20 cellular contexts compared by ENCODE assay signal in the genomic region with DNA sequence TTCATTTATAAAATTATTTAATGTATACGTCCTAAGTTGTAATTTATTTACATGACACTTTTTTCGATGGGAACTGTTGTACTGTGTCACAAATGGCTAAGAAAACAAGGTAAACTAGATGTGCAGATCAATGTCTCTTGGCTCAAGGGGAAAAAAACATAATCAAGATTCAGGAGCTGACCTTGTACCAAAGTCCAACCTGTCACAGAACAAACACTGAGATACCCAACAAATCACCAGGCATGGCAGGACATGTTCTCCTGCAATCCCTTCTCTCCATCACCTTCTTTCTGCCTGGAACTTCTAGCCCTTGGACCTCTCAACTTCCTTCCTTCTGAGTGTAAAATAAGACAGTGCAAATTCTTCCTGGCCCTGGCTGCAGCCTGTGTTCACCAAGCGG.
DNase-seq lines count a peak whose midpoint lies in the region; ATAC-seq, FAIRE-seq and TF ChIP-seq lines count a peak whose summit lies in the region.
"Had no signal": no experiment of that assay in that cellular context is flagged by ENCODE, and none has a peak within 500 bp of the region (broad histone marks: within the 10 kb centered on the region; RNA-seq: fewer than 3 reads in every experiment).

No MANE protein-coding gene starts in this region.

- DNase-seq in A549 (ENCODE audit: low read depth in 1 of 2, low spot score in 1 of 2): no peak
- no peak for DNase-seq in left lobe of liver (ENCODE audit: low spot score)
- no peak for DNase-seq in activated naive CD4-positive, alpha-beta T cell treated with anti-CD3 and anti-CD28 coated beads, Interleukin-2, amount 50 U/mL, for 16 hours
- no peak for DNase-seq in HCEC 1CT
- DNase-seq: 8988T; AML-193; Caco-2; Calu3; CD4-positive, alpha-beta T cell; CD8-positive, alpha-beta T cell; DMS79 treated with DMSO at 0.1 percent for 48 hours; GF-D8 had no signal

- no peaks in the 10 kb centered on the region for H3K4me1 ChIP-seq in A549
- H3K4me1 ChIP-seq in liver (ENCODE audit: control insufficient read depth in 4 of 4, insufficient read depth in 4 of 4, low read length in 3 of 4): no peaks in the 10 kb centered on the region
- H3K4me1 ChIP-seq: BLaER1 treated with 17β-estradiol and CSF1 and Interleukin-3, amounts not matched to agents 10 nM and 100 nM; Caco-2 had no signal

- H3K27ac ChIP-seq in A549: no peak overlapping the region
- no peak overlapping the region for H3K27ac ChIP-seq in liver (ENCODE audit: low read depth in 1 of 2, low read length in 2 of 2)
- H3K27ac ChIP-seq: BLaER1 treated with 17β-estradiol and CSF1 and Interleukin-3, amounts not matched to agents 10 nM and 100 nM; C4-2B had no signal

- POLR2A ChIA-PET in A549 (lab: Yijun Ruan, JAX): no interaction called here

- no peak for TF ChIP-seq POLR2A in A549 (IDR thresholded peaks at IDR 0.05; ENCODE audit: low read length)

- TF ChIP-seq EP300 in A549 (IDR thresholded peaks at IDR 0.05): no peak

- H3K4me3 ChIP-seq in A549 (no peak overlapping the region), liver (ENCODE audit: low read depth in 1 of 3, low read length in 3 of 3) (no peak overlapping the region)
- H3K4me3 ChIP-seq: BLaER1 treated with 17β-estradiol and CSF1 and Interleukin-3, amounts not matched to agents 10 nM and 100 nM had no signal

- H3K27me3 ChIP-seq in liver (ENCODE audit: control insufficient read depth in 4 of 4, insufficient read depth in 4 of 4, low read length in 3 of 4): peaks cover 0 to 2% (median 0%) of the 10 kb centered on the region in 4 donors
- H3K27me3 ChIP-seq: BLaER1 treated with 17β-estradiol and CSF1 and Interleukin-3, amounts not matched to agents 10 nM and 100 nM had no signal

- TF ChIP-seq CTCF in A549 (IDR thresholded peaks at IDR 0.05): no peak
- TF ChIP-seq CTCF in liver (IDR thresholded peaks at IDR 0.05; ENCODE audit: low read depth, low read length, missing input control): no peak

- WGBS in A549 (ENCODE audit: missing lambda C conversion rate): 13% methylated on average over 3 of the region's 3 CpGs
- 47% methylated on average over 3 of the region's 3 CpGs for WGBS in liver

- peak; percentile 49 for FAIRE-seq in A549 (lab: Jason Lieb, UNC)
- FAIRE-seq: A204.1, D721Med, G401.6, GM12891, GM19239 had no signal

- TF ChIP-seq RAD21 in A549 (conservative IDR thresholded peaks at IDR 0.05 in 1 of 2, IDR thresholded peaks at IDR 0.05 in 1 of 2): no peak
- TF ChIP-seq RAD21 in liver (IDR thresholded peaks at IDR 0.05): no peak

- no peak overlapping the region for H3K4me2 ChIP-seq in A549
- H3K4me2 ChIP-seq: BLaER1 treated with 17β-estradiol and CSF1 and Interleukin-3, amounts not matched to agents 10 nM and 100 nM had no signal

- H3K9me3 ChIP-seq in A549: peaks cover 16% of the 10 kb centered on the region; the same call in 2 of the 3 replicates
- no peaks in the 10 kb centered on the region for H3K9me3 ChIP-seq in liver (ENCODE audit: control insufficient read depth in 4 of 4, low read length in 3 of 4)

- H3K36me3 ChIP-seq in liver (ENCODE audit: control insufficient read depth in 4 of 4, insufficient read depth in 3 of 4, low read depth in 1 of 4, low read length in 3 of 4): no peaks in the 10 kb centered on the region
- H3K36me3 ChIP-seq: BLaER1 treated with 17β-estradiol and CSF1 and Interleukin-3, amounts not matched to agents 10 nM and 100 nM had no signal

- no peak overlapping the region for H3K9ac ChIP-seq in liver (ENCODE audit: low read depth in 1 of 2, low read length in 2 of 2)
- H3K9ac ChIP-seq: BLaER1 treated with 17β-estradiol and CSF1 and Interleukin-3, amounts not matched to agents 10 nM and 100 nM had no signal

- CTCF ChIA-PET in A549 (lab: Yijun Ruan, JAX): interaction anchor here (1.1 kb wide), 1 partner anchor 9 kb away, joined by 3 read pairs; no protein-coding TSS in a partner anchor

- no peak for ATAC-seq in A549
- peak; percentile 38 for ATAC-seq in left lobe of liver
- ATAC-seq: CD8-positive, alpha-beta T cell had no signal

TF ChIP-seq in A549, 52 proteins besides CTCF, POLR2A, EP300 and RAD21:
- TF ChIP-seq, protein P1, sequence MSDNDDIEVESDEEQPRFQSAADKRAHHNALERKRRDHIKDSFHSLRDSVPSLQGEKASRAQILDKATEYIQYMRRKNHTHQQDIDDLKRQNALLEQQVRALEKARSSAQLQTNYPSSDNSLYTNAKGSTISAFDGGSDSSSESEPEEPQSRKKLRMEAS (IDR thresholded peaks at IDR 0.05): no peak
- TF ChIP-seq POLR2AphosphoS2 (conservative IDR thresholded peaks at IDR 0.05; ENCODE audit: low read length): no peak

TF ChIP-seq in liver, 16 proteins besides CTCF, POLR2A, EP300 and RAD21:
- peak in 1 of 2 donors; percentile 7 for TF ChIP-seq RXRA (IDR thresholded peaks at IDR 0.05)
- TF ChIP-seq HNF4G (IDR thresholded peaks at IDR 0.05): no peak
- no peak for TF ChIP-seq YY1 (IDR thresholded peaks at IDR 0.05)
- peak; percentile 66 to 69 for TF ChIP-seq HNF4A (conservative IDR thresholded peaks at IDR 0.05)
